Comparison of ENCODE assay signal across 23 cellular contexts in the genomic region with DNA sequence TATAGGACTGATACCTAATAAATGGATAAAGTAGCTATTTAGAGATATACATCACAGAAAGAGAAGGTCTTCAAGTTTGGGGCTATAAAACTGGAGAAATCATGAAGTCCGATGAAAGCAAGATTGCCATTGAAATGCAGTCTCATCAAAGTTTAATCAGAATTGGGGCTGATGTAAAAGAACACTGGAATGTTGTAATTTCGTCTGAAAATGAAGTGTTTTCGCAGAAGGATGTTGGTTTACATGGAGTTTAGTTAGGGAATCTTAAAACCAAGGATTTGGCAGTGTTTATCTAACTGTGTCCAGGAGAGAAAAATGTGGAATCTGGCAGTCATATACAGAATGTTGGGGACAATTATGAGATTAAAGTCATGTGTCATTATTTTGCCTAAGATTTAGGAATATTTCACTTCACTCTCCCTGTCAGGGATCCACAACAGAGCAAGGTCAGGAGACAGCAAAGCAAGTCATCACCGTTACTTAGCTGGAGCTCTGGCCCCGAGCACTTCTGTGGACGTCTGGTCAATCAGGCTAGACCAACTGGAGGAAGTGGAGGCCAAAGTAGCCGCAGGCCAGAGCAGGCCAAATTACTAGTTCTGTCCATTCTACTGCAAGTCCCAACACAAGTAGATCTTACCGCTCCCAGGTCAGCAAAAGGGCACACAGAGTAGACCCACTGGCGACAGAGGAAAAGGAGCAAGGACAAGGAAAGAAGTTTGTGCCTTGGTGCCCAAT. TPM values are rescaled to one million over a fixed set of nuclear protein-coding genes. Genes with fewer than 3 reads are reported as not detected.
DNase-seq lines count a peak whose midpoint lies in the region; ATAC-seq, FAIRE-seq and TF ChIP-seq lines count a peak whose summit lies in the region.
"Had no signal": no experiment of that assay in that cellular context is flagged by ENCODE, and none has a peak within 500 bp of the region (broad histone marks: within the 10 kb centered on the region; RNA-seq: fewer than 3 reads in every experiment).

No MANE protein-coding gene starts in this region.

- no peaks in the 10 kb centered on the region for H3K27me3 ChIP-seq in astrocyte (ENCODE audit: insufficient read depth, low read length)
- H3K27me3 ChIP-seq in neural progenitor cell: no peaks in the 10 kb centered on the region

- H3K4me2 ChIP-seq in astrocyte (ENCODE audit: low read length) (no peak overlapping the region), neural progenitor cell (no peak overlapping the region)
- H3K4me2 ChIP-seq: A549 had no signal

- H3K36me3 Mint-ChIP-seq in astrocyte (ENCODE audit: low read depth, unreplicated experiment) (no peaks in the 10 kb centered on the region), mesothelial cell of epicardium (no peaks in the 10 kb centered on the region), neural progenitor cell (no peaks in the 10 kb centered on the region), T-helper 17 cell (ENCODE audit: low read depth) (no peaks in the 10 kb centered on the region)
- H3K36me3 Mint-ChIP-seq: CD4-positive, alpha-beta memory T cell had no signal

- H3K79me2 ChIP-seq in astrocyte (ENCODE audit: insufficient read depth, low read length): no peaks in the 10 kb centered on the region
- H3K79me2 ChIP-seq in neural progenitor cell (ENCODE audit: low read depth): no peaks in the 10 kb centered on the region

- no peaks in the 10 kb centered on the region for H3F3A ChIP-seq in neural progenitor cell (ENCODE audit: low read depth)

- H3K4me3 Mint-ChIP-seq in astrocyte (ENCODE audit: unreplicated experiment) (no peak overlapping the region), mesothelial cell of epicardium (no peak overlapping the region), neural progenitor cell (no peak overlapping the region), T-helper 17 cell (no peak overlapping the region)
- H3K4me3 Mint-ChIP-seq: CD4-positive, alpha-beta memory T cell had no signal

- H2AFZ ChIP-seq in astrocyte (ENCODE audit: low read depth, low read length) (no peak overlapping the region), neural progenitor cell (replicated peaks) (no peak overlapping the region)
- H2AFZ ChIP-seq: GM23248 had no signal

- H3K27ac Mint-ChIP-seq in astrocyte (ENCODE audit: unreplicated experiment) (no peak overlapping the region), mesothelial cell of epicardium (peak overlapping the region; percentile 18), neural progenitor cell (no peak overlapping the region), T-helper 17 cell (no peak overlapping the region)
- H3K27ac Mint-ChIP-seq: CD4-positive, alpha-beta memory T cell had no signal

- H3K9ac ChIP-seq in astrocyte (ENCODE audit: low read length) (no peak overlapping the region), neural progenitor cell (no peak overlapping the region)
- H3K9ac ChIP-seq: GM23248 had no signal

- H3K27me3 Mint-ChIP-seq in astrocyte (ENCODE audit: low read depth, unreplicated experiment) (no peaks in the 10 kb centered on the region), mesothelial cell of epicardium (ENCODE audit: low read depth) (no peaks in the 10 kb centered on the region), neural progenitor cell (ENCODE audit: insufficient read depth, low read depth) (peaks cover 2% of the 10 kb centered on the region), T-helper 17 cell (peaks cover 5% of the 10 kb centered on the region)

- H3K4me3 ChIP-seq in astrocyte (ENCODE audit: insufficient read depth, low read depth, low read length) (no peak overlapping the region), neural progenitor cell (no peak overlapping the region)
- H3K4me3 ChIP-seq: A549, GM23248 had no signal

- H3K36me3 ChIP-seq in astrocyte (ENCODE audit: insufficient read depth, low read length) (no peaks in the 10 kb centered on the region), neural progenitor cell (no peaks in the 10 kb centered on the region)

- no peaks in the 10 kb centered on the region for H4K20me1 ChIP-seq in astrocyte (ENCODE audit: insufficient read depth, low read length)
- H4K20me1 ChIP-seq in neural progenitor cell (ENCODE audit: low read depth): no peaks in the 10 kb centered on the region

- H3K4me1 Mint-ChIP-seq in astrocyte (ENCODE audit: low read depth, unreplicated experiment): no peaks in the 10 kb centered on the region
- no peaks in the 10 kb centered on the region for H3K4me1 Mint-ChIP-seq in mesothelial cell of epicardium
- no peaks in the 10 kb centered on the region for H3K4me1 Mint-ChIP-seq in neural progenitor cell
- no peaks in the 10 kb centered on the region for H3K4me1 Mint-ChIP-seq in T-helper 17 cell
- H3K4me1 Mint-ChIP-seq: CD4-positive, alpha-beta memory T cell had no signal

- peak; percentile 6 for DNase-seq in ELF-1 (ENCODE audit: low read depth, low spot score)
- DNase-seq in astrocyte (ENCODE audit: low read depth): no peak
- DNase-seq in fibroblast of peridontal ligament (ENCODE audit: extremely low read depth): peak; percentile 75
- no peak for DNase-seq in mesothelial cell of epicardium (ENCODE audit: low spot score in 2 of 2, unreplicated experiment in 2 of 2)
- DNase-seq in neural progenitor cell (ENCODE audit: low spot score): no peak
- no peak for DNase-seq in HT-29 (ENCODE audit: low spot score)
- DNase-seq in T-helper 17 cell: no peak
- DNase-seq: 8988T; ACHN; C1 segment of cervical spinal cord; Calu3; CD4-positive, alpha-beta memory T cell; COR-L47; DMS53; DMS79 treated with DMSO at 0.1 percent for 48 hours; GM23248; H7; HCEC 1CT had no signal

- ATAC-seq in HG03025 (IDR thresholded peaks at IDR 0.05; ENCODE audit: low FRiP score, unreplicated experiment) (no peak), T-helper 17 cell (no peak)
- ATAC-seq: A549 had no signal

- H3K9me3 ChIP-seq in astrocyte (ENCODE audit: insufficient read depth, low read depth, low read length): no peaks in the 10 kb centered on the region
- H3K9me3 ChIP-seq in neural progenitor cell (ENCODE audit: low read depth): no peaks in the 10 kb centered on the region
- H3K9me3 ChIP-seq in T-helper 17 cell (ENCODE audit: control insufficient read depth, low read length, poor library complexity, severe bottlenecking): no peaks in the 10 kb centered on the region
- H3K9me3 ChIP-seq: A549 had no signal

- H3K4me1 ChIP-seq in astrocyte (ENCODE audit: insufficient read depth, low read length): no peaks in the 10 kb centered on the region
- no peaks in the 10 kb centered on the region for H3K4me1 ChIP-seq in neural progenitor cell
- H3K4me1 ChIP-seq: A549 had no signal

- H3K27ac ChIP-seq in astrocyte (ENCODE audit: low read depth, low read length): no peak overlapping the region
- no peak overlapping the region for H3K27ac ChIP-seq in neural progenitor cell
- H3K27ac ChIP-seq: A549, GM23248 had no signal

- no peak for TF ChIP-seq CTCF in astrocyte (IDR thresholded peaks at IDR 0.05; ENCODE audit: insufficient read depth, low read depth, low read length)
- no peak for TF ChIP-seq CTCF in mesothelial cell of epicardium (IDR thresholded peaks at IDR 0.05; ENCODE audit: unreplicated experiment)
- TF ChIP-seq CTCF in neural progenitor cell (IDR thresholded peaks at IDR 0.05): no peak

- peak; percentile 26 for FAIRE-seq in astrocyte (lab: Jason Lieb, UNC)
- FAIRE-seq: A549, G401.6, GM12892, H1 had no signal

- H3K9me3 Mint-ChIP-seq in astrocyte (ENCODE audit: unreplicated experiment) (peaks cover 2% of the 10 kb centered on the region), mesothelial cell of epicardium (no peaks in the 10 kb centered on the region), neural progenitor cell (no peaks in the 10 kb centered on the region)

RNA-seq across cellular contexts. Expression of a gene that starts 37.0 kb away (rescaled TPM):
- 20.6 and 23.6 TPM in 2 replicates for total RNA-seq in astrocyte
- total RNA-seq in mesothelial cell of epicardium: 5.8 to 6.2 TPM (median 6.0 TPM) in 3 replicates
- 6.8 and 10.6 TPM in 2 replicates for total RNA-seq in neural progenitor cell (ENCODE audit: low replicate concordance)
- total RNA-seq in HT-29 (2014; rRNA removed; shearing (Covaris generic)): not detected in 2 replicates
- total RNA-seq in T-helper 17 cell: under 1 TPM in 1 of 2 donors, not detected in 1; 0.29 TPM

RNA-seq across cellular contexts. Expression of a gene that starts 40.8 kb away (rescaled TPM):
- 0.19 and 0.39 TPM in 2 replicates for total RNA-seq in astrocyte
- total RNA-seq in mesothelial cell of epicardium: 5.7 to 6.6 TPM (median 6.4 TPM) in 3 replicates
- not detected in 2 replicates for total RNA-seq in neural progenitor cell (ENCODE audit: low replicate concordance)
- total RNA-seq in HT-29 (2014; rRNA removed; shearing (Covaris generic)): not detected in 2 replicates
- not detected for total RNA-seq in T-helper 17 cell
- total RNA-seq: Calu3; CD4-positive, alpha-beta memory T cell; H1; H7 had no signal

Comparison
In these comparisons a context has a peak if more than half of its experiments do, and no peak if none do; other contexts are left out.
1. DNase-seq: peak in ELF-1 (single experiment) and fibroblast of peridontal ligament (single experiment); none in astrocyte (single experiment), mesothelial cell of epicardium (0 of 2), neural progenitor cell (single experiment), HT-29 (single experiment) and T-helper 17 cell (0 of 3).